ENCODE assay signal across 27 cellular contexts in the genomic region with DNA sequence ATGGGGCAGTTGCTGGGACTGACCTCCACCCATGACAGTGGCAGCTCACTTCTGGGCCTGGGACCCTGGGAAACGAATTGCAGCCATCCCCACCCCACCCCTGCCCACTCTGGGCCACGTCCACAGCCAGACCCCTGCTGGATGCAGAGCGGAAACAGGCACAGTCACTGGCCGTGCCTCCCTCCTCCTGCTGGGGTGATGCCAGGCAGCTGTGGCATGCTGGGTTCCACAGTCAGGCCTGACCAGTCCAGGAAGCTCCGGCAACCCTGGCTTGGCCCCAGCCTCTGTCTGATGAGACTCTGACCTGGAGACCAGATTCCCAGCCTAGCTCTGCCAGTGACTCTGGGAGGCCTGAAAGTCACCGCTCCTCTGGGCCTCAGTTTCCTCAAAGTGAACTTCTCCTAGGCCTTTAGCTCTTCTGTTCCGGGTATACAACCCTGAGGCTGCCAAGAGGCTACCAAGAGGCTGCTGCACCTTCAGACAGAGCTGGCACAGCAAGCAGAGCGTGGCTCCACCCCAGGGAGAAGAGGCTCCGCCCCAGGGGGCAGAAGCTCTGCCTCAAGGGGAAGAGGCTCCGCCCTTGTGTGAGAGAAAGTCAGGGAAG. TPM values are rescaled to one million over a fixed set of nuclear protein-coding genes. Genes with fewer than 3 reads are reported as not detected.
DNase-seq lines count a peak whose midpoint lies in the region; ATAC-seq and TF ChIP-seq lines count a peak whose summit lies in the region.
"Had no signal": no experiment of that assay in that cellular context is flagged by ENCODE, and none has a peak within 500 bp of the region (broad histone marks: within the 10 kb centered on the region; RNA-seq: fewer than 3 reads in every experiment).

No MANE protein-coding gene starts in this region.

- H3K9me2 ChIP-seq in Karpas-422 (replicated peaks; ENCODE audit: insufficient read depth, low read length) = no peaks in the 10 kb centered on the region

- no peak for TF ChIP-seq CTCF in dorsolateral prefrontal cortex (IDR thresholded peaks at IDR 0.05 in 54 of 56, conservative IDR thresholded peaks at IDR 0.05 in 2 of 56; ENCODE audit: low read depth in 1 of 56, partially characterized antibody in 56 of 56)

- H3K27me3 ChIP-seq in Karpas-422 (ENCODE audit: low read length) (no peaks in the 10 kb centered on the region), dorsolateral prefrontal cortex (peaks cover 0 to 4% (median 0%) of the 10 kb centered on the region in 45 donors)

- no peaks in the 10 kb centered on the region for H3K9me3 ChIP-seq in Karpas-422 (ENCODE audit: low read length)
- H3K9me3 ChIP-seq: transverse colon had no signal

- peak; percentile 22 for DNase-seq in NCI-H748 (lab: John Stamatoyannopoulos, UW; ENCODE audit: unreplicated experiment)
- no peak for DNase-seq in NCI-H748 treated with DMSO at 0.1 percent for 48 hours (lab: John Stamatoyannopoulos, UW)
- peak; percentile 66 for DNase-seq in Karpas-422
- peak in 6 of 10 donors; percentile 19 to 43 (median 37) for DNase-seq in dorsolateral prefrontal cortex
- peak; percentile 38 for DNase-seq in sciatic nerve (ENCODE audit: low spot score)
- DNase-seq in HT-29 (ENCODE audit: low spot score) = no peak
- DNase-seq: activated CD4-positive, alpha-beta T cell treated with anti-CD3 and anti-CD28 coated beads, Interleukin-2, amount 10 ng/mL, durations not matched to agents 7 days and 5 days; activated CD8-positive, alpha-beta memory T cell treated with anti-CD3 and anti-CD28 coated beads, Interleukin-2, amount 10 ng/mL, durations not matched to agents 7 days and 5 days; AML-193; effector CD8-positive, alpha-beta T cell; GM23248; KBM-7; NCI-H1092 treated with DMSO at 0.1 percent for 48 hours; NCI-H2081; NCI-H446; stimulated activated CD4-positive, alpha-beta T cell treated with anti-CD3 and anti-CD28 coated beads, Interleukin-12 subunit alpha, Interleukin-12 subunit beta, amount 100 ng/mL, for 4 hours; stimulated activated CD4-positive, alpha-beta T cell treated with anti-CD3 and anti-CD28 coated beads, Interleukin-4, amount 100 ng/mL, for 4 hours; stimulated activated naive CD8-positive, alpha-beta T cell treated with anti-CD3 and anti-CD28 coated beads, Interleukin-15, amount 100 ng/mL, for 72 hours; T-helper 2 cell; transverse colon had no signal

- intact Hi-C loops in dorsolateral prefrontal cortex (cut with DNase I) (no loop called here), sciatic nerve (cut with DNase I) (no loop called here)

- H3K36me3 ChIP-seq in Karpas-422 (ENCODE audit: insufficient read depth, low read length) = no peaks in the 10 kb centered on the region
- H3K36me3 ChIP-seq: transverse colon had no signal

- H3K4me2 ChIP-seq in Karpas-422 (ENCODE audit: low read depth, low read length, poor library complexity, severe bottlenecking) = no peak overlapping the region

- no peak overlapping the region for H3K9ac ChIP-seq in Karpas-422 (ENCODE audit: low read length)
- H3K9ac ChIP-seq: GM23248 had no signal

- H3K27ac ChIP-seq in Karpas-422 (ENCODE audit: low read length) = no peak overlapping the region
- peak overlapping the region in 8 of 59 donors; percentile 2 to 77 (median 29) for H3K27ac ChIP-seq in dorsolateral prefrontal cortex
- H3K27ac ChIP-seq: GM23248, SK-N-MC, transverse colon had no signal

- H2AFZ ChIP-seq in Karpas-422 (ENCODE audit: low read length) = no peak overlapping the region
- H2AFZ ChIP-seq: GM23248 had no signal

- no peak for ATAC-seq in sciatic nerve
- no peak for ATAC-seq in HG03039 (IDR thresholded peaks at IDR 0.05; ENCODE audit: unreplicated experiment)
- no peak for ATAC-seq in HG03439 (IDR thresholded peaks at IDR 0.05; ENCODE audit: unreplicated experiment)
- ATAC-seq: activated CD8-positive, alpha-beta memory T cell treated with anti-CD3 and anti-CD28 coated beads, Interleukin-2, amount 10 ng/mL, durations not matched to agents 7 days and 5 days; activated T-helper 17 cell treated with anti-CD3 and anti-CD28 coated beads, Interleukin-2, amount 50 U/mL, for 72 hours; esophagus mucosa; stimulated activated naive CD8-positive, alpha-beta T cell treated with anti-CD3 and anti-CD28 coated beads, Interleukin-15, amount 100 ng/mL, for 72 hours had no signal

- H3K4me3 ChIP-seq in Karpas-422 (ENCODE audit: low read length) (no peak overlapping the region), dorsolateral prefrontal cortex (peak overlapping the region in 3 of 59 donors; percentile 15 to 26 (median 19))
- H3K4me3 ChIP-seq: GM23248, lung, SK-N-MC, transverse colon had no signal

- no peaks in the 10 kb centered on the region for H3K79me2 ChIP-seq in Karpas-422 (ENCODE audit: low read length)

- no peaks in the 10 kb centered on the region for H4K20me1 ChIP-seq in Karpas-422 (ENCODE audit: insufficient read depth, low read depth, low read length)

- H3K4me1 ChIP-seq in Karpas-422 (ENCODE audit: low read length) = no peaks in the 10 kb centered on the region
- H3K4me1 ChIP-seq: transverse colon had no signal

RNA-seq across cellular contexts. Expression of gene SULT4A1, which starts 8.9 kb away (rescaled TPM):
- not detected in 2 replicates for total RNA-seq in Karpas-422 (2014; rRNA removed; shearing (Covaris generic); ENCODE audit: low replicate concordance)
- 100 to 1,000 TPM in 109 of 120 experiments, 10 to 100 TPM in 11; 42.4 to 278 (median 186) TPM for total RNA-seq in dorsolateral prefrontal cortex
- 0.27 TPM for total RNA-seq in sciatic nerve
- total RNA-seq in HT-29 (2014; rRNA removed; shearing (Covaris generic)) = not detected in 2 replicates
- total RNA-seq: activated CD4-positive, alpha-beta T cell treated with anti-CD3 and anti-CD28 coated beads, Interleukin-2, amount 10 ng/mL, durations not matched to agents 7 days and 5 days; activated CD8-positive, alpha-beta memory T cell treated with anti-CD3 and anti-CD28 coated beads, Interleukin-2, amount 10 ng/mL, durations not matched to agents 7 days and 5 days; esophagus mucosa; GM23248 had no signal

RNA-seq across cellular contexts. Expression of gene PNPLA5, which starts 38.4 kb away (rescaled TPM):
- not detected in 2 replicates for total RNA-seq in Karpas-422 (2014; rRNA removed; shearing (Covaris generic); ENCODE audit: low replicate concordance)
- total RNA-seq in dorsolateral prefrontal cortex (1 to 10 TPM in 118 of 120 experiments, under 1 TPM in 2; 0.49 to 7.8 (median 3.0) TPM), sciatic nerve (not detected)
- not detected in 2 replicates for total RNA-seq in HT-29 (2014; rRNA removed; shearing (Covaris generic))
- total RNA-seq: A172; activated CD4-positive, alpha-beta T cell treated with anti-CD3 and anti-CD28 coated beads, Interleukin-2, amount 10 ng/mL, durations not matched to agents 7 days and 5 days; activated CD8-positive, alpha-beta memory T cell treated with anti-CD3 and anti-CD28 coated beads, Interleukin-2, amount 10 ng/mL, durations not matched to agents 7 days and 5 days; activated T-helper 17 cell treated with anti-CD3 and anti-CD28 coated beads, Interleukin-2, amount 50 U/mL, for 72 hours; esophagus mucosa; GM23248; lung; transverse colon had no signal

RNA-seq across cellular contexts. Expression of gene EFCAB6, which starts 41.3 kb away (rescaled TPM):
- 0.47 TPM in 1 of 2 replicates, not detected in the other for total RNA-seq in Karpas-422 (2014; rRNA removed; shearing (Covaris generic); ENCODE audit: low replicate concordance)
- total RNA-seq in dorsolateral prefrontal cortex (10 to 100 TPM in 111 of 120 experiments, 1 to 10 TPM in 9; 6.6 to 23.9 (median 13.5) TPM), sciatic nerve (4.4 TPM)
- total RNA-seq in HT-29 (2014; rRNA removed; shearing (Covaris generic)) = 0.08 TPM in 1 of 2 replicates, not detected in the other

Comparison
In these comparisons a context has a peak if more than half of its experiments do, and no peak if none do; other contexts are left out.
1. DNase-seq: peak in NCI-H748 (single experiment), Karpas-422 (single experiment), dorsolateral prefrontal cortex (6 of 10) and sciatic nerve (single experiment); none in NCI-H748 treated with DMSO at 0.1 percent for 48 hours (single experiment) and HT-29 (single experiment).
2. RNA of gene SULT4A1, which starts 8.9 kb away (total RNA-seq): 42.4 to 278 TPM in dorsolateral prefrontal cortex; 0.27 TPM in sciatic nerve (single experiment), not detected in Karpas-422 and not detected in HT-29; every median in the first group is over 10 times any median in the second.